20 cellular contexts compared by ENCODE assay signal in the genomic region with DNA sequence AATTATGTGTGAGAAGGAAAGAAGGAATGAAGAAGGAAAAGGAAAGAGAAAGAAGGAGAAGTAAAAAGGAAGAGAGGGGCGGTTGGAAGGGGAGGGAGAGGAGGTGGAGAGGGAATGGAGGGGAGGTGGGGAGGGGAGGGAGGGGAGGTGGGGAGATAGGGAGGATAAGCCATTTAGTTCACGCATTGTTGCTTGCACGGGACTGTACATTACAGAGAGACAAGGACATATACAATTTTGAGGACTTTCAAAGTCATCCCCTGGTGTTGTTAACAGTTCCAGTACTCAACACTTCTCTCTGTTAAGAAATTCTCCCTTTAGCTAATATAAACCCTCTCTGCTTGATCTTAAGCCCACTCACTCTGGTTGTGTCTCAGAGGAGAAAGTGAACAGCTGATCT.
A peak's percentile ranks its signal among the peaks of the same experiment; 100 is the strongest.
DNase-seq lines count a peak whose midpoint lies in the region; ATAC-seq, FAIRE-seq and TF ChIP-seq lines count a peak whose summit lies in the region.
"Had no signal": no experiment of that assay in that cellular context is flagged by ENCODE, and none has a peak within 500 bp of the region (broad histone marks: within the 10 kb centered on the region; RNA-seq: fewer than 3 reads in every experiment).

No MANE protein-coding gene starts in this region.

- no peaks in the 10 kb centered on the region for H3K36me3 ChIP-seq in HepG2 (replicated peaks in 1 of 2; ENCODE audit: control insufficient read depth in 1 of 2, insufficient read depth in 2 of 2, low read length in 2 of 2)
- H3K36me3 ChIP-seq in right lobe of liver, result no peaks in the 10 kb centered on the region
- H3K36me3 ChIP-seq: BE2C, BLaER1 had no signal

- no peaks in the 10 kb centered on the region for H4K20me1 ChIP-seq in HepG2 (ENCODE audit: insufficient read depth, low read length)
- H4K20me1 ChIP-seq: BLaER1 had no signal

- H3K4me1 ChIP-seq in HepG2 (ENCODE audit: insufficient read depth, low read length), result no peaks in the 10 kb centered on the region
- H3K4me1 ChIP-seq in right lobe of liver, result no peaks in the 10 kb centered on the region
- H3K4me1 ChIP-seq: BE2C, BLaER1 had no signal

- no peak overlapping the region for H2AFZ ChIP-seq in HepG2 (ENCODE audit: low read length)

- intact Hi-C loops in HepG2 (cut with micrococcal nuclease; ENCODE audit: unreplicated experiment) (loop anchor here (10.0 kb wide), 1 partner anchor 134 kb away; no protein-coding TSS in a partner anchor), right lobe of liver (cut with DNase I) (loop anchor here in 1 of 2 donors (10.0 kb wide), 1 partner anchor 394 kb away; no protein-coding TSS in a partner anchor)

- CTCF ChIA-PET in HepG2 (lab: Yijun Ruan, JAX; ENCODE audit: low intra/inter-chr PET ratio, low total read pairs), result no interaction called here

- 9% methylated on average over 3 of the region's 3 CpGs for WGBS in HepG2 (ENCODE audit: low lambda C conversion rate)
- WGBS in right lobe of liver (ENCODE audit: insufficient coverage, low coverage, low lambda C conversion rate, missing lambda C conversion rate), result 100% methylated on average over 1 of the region's 3 CpGs

- H3K9me3 ChIP-seq in HepG2 (ENCODE audit: low read length) (no peaks in the 10 kb centered on the region), right lobe of liver (no peaks in the 10 kb centered on the region)
- H3K9me3 ChIP-seq: BE2C, BLaER1 had no signal

- TF ChIP-seq RAD21 in HepG2 (CRISPR knock-in tag; IDR thresholded peaks at IDR 0.05), result no peak

- H3K4me2 ChIP-seq in HepG2 (ENCODE audit: low read depth, low read length), result no peak overlapping the region
- H3K4me2 ChIP-seq: BLaER1 had no signal

- no peak overlapping the region for H3K27ac ChIP-seq in HepG2 (ENCODE audit: extremely low read length, insufficient read depth, low read length)
- H3K27ac ChIP-seq in right lobe of liver, result no peak overlapping the region
- H3K27ac ChIP-seq in angular gyrus (ENCODE audit: low read depth, low read length), result peak overlapping the region; percentile 47
- H3K27ac ChIP-seq: BLaER1 had no signal

- no peak overlapping the region for H3K9ac ChIP-seq in HepG2 (ENCODE audit: insufficient read depth, low read depth, low read length)
- H3K9ac ChIP-seq: BLaER1 had no signal

- no peak overlapping the region for H3K4me3 ChIP-seq in HepG2 (replicated peaks in 1 of 3; ENCODE audit: insufficient read depth in 1 of 3, low read depth in 2 of 3, low read length in 3 of 3)
- no peak overlapping the region for H3K4me3 ChIP-seq in right lobe of liver
- H3K4me3 ChIP-seq: BLaER1 had no signal

- no TSS peak for BruUV-seq in HepG2 (replicated peaks; lab: Mats Ljungman, UMichigan)

- in situ Hi-C loops in HepG2 (cut with HindIII; ENCODE audit: extremely low pct_ligation_motif_present, low pct_unique_long_range_greater_than_20kb), result no loop called here

- TF ChIP-seq POLR2A in HepG2 (IDR thresholded peaks at IDR 0.05; ENCODE audit: insufficient read depth in 1 of 2, low read depth in 2 of 2, low read length in 2 of 2) (no peak), right lobe of liver (IDR thresholded peaks at IDR 0.05) (no peak)

- H3K79me2 ChIP-seq in HepG2 (ENCODE audit: insufficient read depth, low read length), result no peaks in the 10 kb centered on the region

- DNase-seq in HepG2 (ENCODE audit: low spot score) (no peak), right lobe of liver (no peak), NCI-H2227 (lab: John Stamatoyannopoulos, UW; ENCODE audit: unreplicated experiment) (no peak)
- no peak for DNase-seq in activated CD4-positive, alpha-beta T cell treated with anti-CD3 and anti-CD28 coated beads for 1 hour
- DNase-seq: 8988T; ACHN; BE2C; C1 segment of cervical spinal cord; CD4-positive, alpha-beta memory T cell; CD4-positive, CD25-positive, alpha-beta regulatory T cell; CD8-positive, alpha-beta memory T cell; COR-L47; DMS79 treated with DMSO at 0.1 percent for 48 hours; GF-D8 had no signal

- FAIRE-seq in HepG2 (lab: Jason Lieb, UNC), result no peak
- FAIRE-seq: A204.1, G401.6, GM12891, GM19239 had no signal

- TF ChIP-seq EP300 in HepG2 (IDR thresholded peaks at IDR 0.05; ENCODE audit: low read depth in 2 of 2, low read length in 2 of 2), result no peak
- TF ChIP-seq EP300 in HepG2 (CRISPR knock-in tag; IDR thresholded peaks at IDR 0.05; ENCODE audit: borderline replicate concordance), result no peak

- POLR2A ChIA-PET in HepG2 (lab: Yijun Ruan, JAX), result no interaction called here

- no peak for TF ChIP-seq CTCF in HepG2 (CRISPR knock-in tag; IDR thresholded peaks at IDR 0.05)
- no peak for TF ChIP-seq CTCF in right lobe of liver (IDR thresholded peaks at IDR 0.05)

- no peaks in the 10 kb centered on the region; a peak in 1 of 5 replicates for H3K27me3 ChIP-seq in HepG2 (ENCODE audit: control insufficient read depth in 1 of 2, insufficient read depth in 2 of 2, low read length in 2 of 2)
- no peaks in the 10 kb centered on the region for H3K27me3 ChIP-seq in right lobe of liver
- H3K27me3 ChIP-seq: BLaER1 had no signal

- ATAC-seq in HepG2, result no peak
- no peak for ATAC-seq in right lobe of liver

TF ChIP-seq in HepG2, 621 proteins besides CTCF, POLR2A, EP300 and RAD21:
- TF ChIP-seq ZNF263 (CRISPR knock-in tag; IDR thresholded peaks at IDR 0.05) (no peak), HNRNPK (IDR thresholded peaks at IDR 0.05; ENCODE audit: low read depth, low read length, poor library complexity, severe bottlenecking) (peak; percentile 90), RXRB (CRISPR knock-in tag; IDR thresholded peaks at IDR 0.05; ENCODE audit: borderline replicate concordance) (no peak)
TF ChIP-seq in HepG2: peak in this region for 1.
